Comparison of ENCODE assay signal across 16 cellular contexts in the genomic region with DNA sequence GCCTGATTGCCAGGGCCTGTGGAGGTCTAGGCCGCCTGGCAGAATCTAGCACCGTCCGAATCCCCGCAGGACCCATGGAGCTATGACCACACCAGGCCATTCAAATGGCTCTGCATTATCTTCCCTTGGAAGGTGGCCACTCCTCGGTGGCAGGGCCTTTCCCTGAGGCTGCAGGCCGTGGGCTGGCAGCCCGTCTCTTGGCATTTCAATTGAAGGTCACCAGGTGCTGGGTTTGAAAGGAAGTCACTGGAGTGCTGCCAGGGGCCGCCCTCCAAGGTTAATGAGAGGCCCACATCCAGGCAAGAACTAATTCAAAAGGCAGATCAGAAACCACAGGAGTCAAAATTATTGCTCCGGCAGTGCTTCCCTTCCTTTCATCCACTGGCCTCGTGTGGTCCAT. TPM values are rescaled to one million over a fixed set of nuclear protein-coding genes. Genes with fewer than 3 reads are reported as not detected.
DNase-seq lines count a peak whose midpoint lies in the region; ATAC-seq and TF ChIP-seq lines count a peak whose summit lies in the region.
"Had no signal": no experiment of that assay in that cellular context is flagged by ENCODE, and none has a peak within 500 bp of the region (broad histone marks: within the 10 kb centered on the region; RNA-seq: fewer than 3 reads in every experiment).

No MANE protein-coding gene starts in this region.

- no peaks in the 10 kb centered on the region for H3K27me3 ChIP-seq in Peyer's patch
- H3K27me3 ChIP-seq: colonic mucosa had no signal

- no peak for TF ChIP-seq POLR2A in Peyer's patch (IDR thresholded peaks at IDR 0.05)

- no peak overlapping the region for H3K27ac ChIP-seq in Peyer's patch
- H3K27ac ChIP-seq: colonic mucosa had no signal

- peak in 1 of 2 donors; percentile 23 for ATAC-seq in activated naive CD4-positive, alpha-beta T cell treated with anti-CD3 and anti-CD28 coated beads, Interleukin-2, amount 50 U/mL, for 72 hours
- no peak for ATAC-seq in T-helper 17 cell
- no peak for ATAC-seq in stimulated activated effector memory CD8-positive, alpha-beta T cell treated with anti-CD3 and anti-CD28 coated beads, Interleukin-12 subunit alpha, Interleukin-12 subunit beta, amount 100 ng/mL, for 72 hours

- H3K27me3 Mint-ChIP-seq in T-helper 17 cell: no peaks in the 10 kb centered on the region

- H3K9me3 Mint-ChIP-seq in activated naive CD4-positive, alpha-beta T cell treated with anti-CD3 and anti-CD28 coated beads, Interleukin-2, amount 50 U/mL, for 72 hours: no peaks in the 10 kb centered on the region
- no peaks in the 10 kb centered on the region for H3K9me3 Mint-ChIP-seq in stimulated activated effector memory CD8-positive, alpha-beta T cell treated with anti-CD3 and anti-CD28 coated beads, Interleukin-12 subunit alpha, Interleukin-12 subunit beta, amount 100 ng/mL, for 72 hours
- H3K9me3 Mint-ChIP-seq: HFFc6 had no signal

- H3K36me3 ChIP-seq in Peyer's patch: peaks cover 0 to 15% (median 0%) of the 10 kb centered on the region in 3 donors
- H3K36me3 ChIP-seq: colonic mucosa had no signal

- no peak overlapping the region for H3K4me3 ChIP-seq in Peyer's patch
- H3K4me3 ChIP-seq: colonic mucosa had no signal

- TF ChIP-seq CTCF in Peyer's patch (IDR thresholded peaks at IDR 0.05): no peak

- DNase-seq in activated naive CD4-positive, alpha-beta T cell treated with anti-CD3 and anti-CD28 coated beads, Interleukin-2, amount 50 U/mL, for 72 hours (ENCODE audit: low spot score in 2 of 2): no peak
- DNase-seq in activated naive CD4-positive, alpha-beta T cell treated with anti-CD3 and anti-CD28 coated beads, Interleukin-2, amount 50 U/mL, for 16 hours: no peak
- DNase-seq in NCI-H2029 (lab: John Stamatoyannopoulos, UW): peak; percentile 46
- DNase-seq in T-helper 17 cell: no peak
- DNase-seq in stimulated activated effector memory CD8-positive, alpha-beta T cell treated with anti-CD3 and anti-CD28 coated beads, Interleukin-12 subunit alpha, Interleukin-12 subunit beta, amount 100 ng/mL, for 72 hours (ENCODE audit: low spot score in 2 of 2): no peak
- no peak for DNase-seq in activated CD4-positive, alpha-beta T cell treated with anti-CD3 and anti-CD28 coated beads for 4 hours
- DNase-seq in Peyer's patch: no peak
- DNase-seq in stimulated activated naive CD4-positive, alpha-beta T cell treated with Interleukin-2 at 50 U/mL for 16 hours (lab: John Stamatoyannopoulos, UW): no peak
- DNase-seq: activated CD4-positive, alpha-beta T cell treated with anti-CD3 and anti-CD28 coated beads for 48 hours; activated effector memory CD4-positive, alpha-beta T cell treated with anti-CD3 and anti-CD28 coated beads, Interleukin-2, amount 50 U/mL, for 16 hours; colonic mucosa; HFFc6 had no signal

- H3K4me1 ChIP-seq in Peyer's patch: no peaks in the 10 kb centered on the region
- H3K4me1 ChIP-seq: colonic mucosa had no signal

- peaks cover 7 to 24% of the 10 kb centered on the region in 2 donors for H3K36me3 Mint-ChIP-seq in activated naive CD4-positive, alpha-beta T cell treated with anti-CD3 and anti-CD28 coated beads, Interleukin-2, amount 50 U/mL, for 72 hours
- H3K36me3 Mint-ChIP-seq in T-helper 17 cell (ENCODE audit: low read depth): no peaks in the 10 kb centered on the region
- H3K36me3 Mint-ChIP-seq in stimulated activated effector memory CD8-positive, alpha-beta T cell treated with anti-CD3 and anti-CD28 coated beads, Interleukin-12 subunit alpha, Interleukin-12 subunit beta, amount 100 ng/mL, for 72 hours: peaks cover 11% of the 10 kb centered on the region

- H3K4me3 Mint-ChIP-seq in T-helper 17 cell: no peak overlapping the region
- no peak overlapping the region for H3K4me3 Mint-ChIP-seq in stimulated activated effector memory CD8-positive, alpha-beta T cell treated with anti-CD3 and anti-CD28 coated beads, Interleukin-12 subunit alpha, Interleukin-12 subunit beta, amount 100 ng/mL, for 72 hours
- H3K4me3 Mint-ChIP-seq: HFFc6 had no signal

- H3K4me1 Mint-ChIP-seq in T-helper 17 cell: peaks cover 5% of the 10 kb centered on the region
- peaks cover 12% of the 10 kb centered on the region for H3K4me1 Mint-ChIP-seq in stimulated activated effector memory CD8-positive, alpha-beta T cell treated with anti-CD3 and anti-CD28 coated beads, Interleukin-12 subunit alpha, Interleukin-12 subunit beta, amount 100 ng/mL, for 72 hours

- H3K27ac Mint-ChIP-seq in activated naive CD4-positive, alpha-beta T cell treated with anti-CD3 and anti-CD28 coated beads, Interleukin-2, amount 50 U/mL, for 72 hours: peak overlapping the region; percentile 36 to 75
- H3K27ac Mint-ChIP-seq in T-helper 17 cell: peak overlapping the region; percentile 19
- H3K27ac Mint-ChIP-seq in stimulated activated effector memory CD8-positive, alpha-beta T cell treated with anti-CD3 and anti-CD28 coated beads, Interleukin-12 subunit alpha, Interleukin-12 subunit beta, amount 100 ng/mL, for 72 hours: peak overlapping the region; percentile 67

- H3K9me3 ChIP-seq in T-helper 17 cell (ENCODE audit: control insufficient read depth, low read length, poor library complexity, severe bottlenecking): no peaks in the 10 kb centered on the region
- no peaks in the 10 kb centered on the region for H3K9me3 ChIP-seq in Peyer's patch
- H3K9me3 ChIP-seq: colonic mucosa had no signal

RNA-seq across cellular contexts. Expression of gene CACNG5, which starts 27.7 kb away (rescaled TPM):
- not detected for total RNA-seq in activated naive CD4-positive, alpha-beta T cell treated with anti-CD3 and anti-CD28 coated beads, Interleukin-2, amount 50 U/mL, for 72 hours
- total RNA-seq in T-helper 17 cell (not detected), Peyer's patch (not detected)
- total RNA-seq: HFFc6, lung microvascular endothelial cell, NCI-H460, osteocyte, urinary bladder had no signal
